Comparison of ENCODE assay signal across 10 cellular contexts in genomic region chr2:155250800-155251199, GRCh38.
A peak's percentile ranks its signal among the peaks of the same experiment; 100 is the strongest.
DNase-seq lines count a peak whose midpoint lies in the region; ATAC-seq and TF ChIP-seq lines count a peak whose summit lies in the region.
"Had no signal": no experiment of that assay in that cellular context is flagged by ENCODE, and none has a peak within 500 bp of the region (broad histone marks: within the 10 kb centered on the region; RNA-seq: fewer than 3 reads in every experiment).

No MANE protein-coding gene starts in this region.

- no peak overlapping the region for H3K27ac Mint-ChIP-seq in T-helper 17 cell
- H3K27ac Mint-ChIP-seq: activated B cell treated with CpG ODN at 0.5 μM for 24 hours, B cell had no signal

- TF ChIP-seq CTCF in coronary artery (IDR thresholded peaks at IDR 0.05) = no peak

- no peaks in the 10 kb centered on the region for H3K9me3 ChIP-seq in T-helper 17 cell (ENCODE audit: control insufficient read depth, low read length, poor library complexity, severe bottlenecking)

- H3K27me3 Mint-ChIP-seq in T-helper 17 cell = no peaks in the 10 kb centered on the region
- H3K27me3 Mint-ChIP-seq: activated B cell treated with CpG ODN at 0.5 μM for 24 hours, B cell had no signal

- H3K4me3 ChIP-seq in coronary artery = no peak overlapping the region

- no peaks in the 10 kb centered on the region for H3K36me3 Mint-ChIP-seq in T-helper 17 cell (ENCODE audit: low read depth)

- no peaks in the 10 kb centered on the region for H3K4me1 Mint-ChIP-seq in T-helper 17 cell
- H3K4me1 Mint-ChIP-seq: activated B cell treated with CpG ODN at 0.5 μM for 24 hours, B cell had no signal

- no peak overlapping the region for H3K27ac ChIP-seq in coronary artery

- DNase-seq in NCI-H526 (lab: John Stamatoyannopoulos, UW) (peak; percentile 2 to 51), NCI-H526 treated with DMSO at 0.1 percent for 48 hours (lab: John Stamatoyannopoulos, UW) (no peak), NCI-H82 treated with DMSO at 0.1 percent for 48 hours (lab: John Stamatoyannopoulos, UW; ENCODE audit: unreplicated experiment) (peak; percentile 9), kidney tubule cell (ENCODE audit: low spot score) (peak; percentile 35), T-helper 17 cell (no peak), coronary artery (ENCODE audit: low spot score) (no peak), ureter (ENCODE audit: low spot score) (no peak)
- DNase-seq: activated B cell treated with CpG ODN at 0.5 μM for 24 hours had no signal

- ATAC-seq in HG02885 (IDR thresholded peaks at IDR 0.05; ENCODE audit: poor library complexity, unreplicated experiment) (peak; percentile 84), T-helper 17 cell (no peak)

- no peak overlapping the region for H3K4me3 Mint-ChIP-seq in T-helper 17 cell
- H3K4me3 Mint-ChIP-seq: activated B cell treated with CpG ODN at 0.5 μM for 24 hours, B cell had no signal

Comparison
In these comparisons a context has a peak if more than half of its experiments do, and no peak if none do; other contexts are left out.
1. DNase-seq: peak in NCI-H526 (2 of 2), NCI-H82 treated with DMSO at 0.1 percent for 48 hours (single experiment) and kidney tubule cell (single experiment); none in NCI-H526 treated with DMSO at 0.1 percent for 48 hours (single experiment), T-helper 17 cell (0 of 3), coronary artery (single experiment) and ureter (single experiment).